ENCODE assay signal across 17 cellular contexts in genomic region chr5:23223846-23224245, GRCh38.
DNase-seq lines count a peak whose midpoint lies in the region; ATAC-seq and TF ChIP-seq lines count a peak whose summit lies in the region.
"Had no signal": no experiment of that assay in that cellular context is flagged by ENCODE, and none has a peak within 500 bp of the region (broad histone marks: within the 10 kb centered on the region; RNA-seq: fewer than 3 reads in every experiment).

No MANE protein-coding gene starts in this region.

- no peaks in the 10 kb centered on the region for H3K9me3 ChIP-seq in mammary epithelial cell (replicated peaks; ENCODE audit: insufficient read depth, low read length)
- H3K9me3 ChIP-seq: SJSA1 had no signal

- H4K20me1 ChIP-seq in mammary epithelial cell (ENCODE audit: insufficient read depth, low read length) = no peaks in the 10 kb centered on the region

- H3K4me1 Mint-ChIP-seq in activated naive CD4-positive, alpha-beta T cell treated with anti-CD3 and anti-CD28 coated beads for 36 hours (ENCODE audit: low read depth) = no peaks in the 10 kb centered on the region
- H3K4me1 Mint-ChIP-seq: CD4-positive, CD25-positive, alpha-beta regulatory T cell; IgD-negative memory B cell had no signal

- dilution Hi-C loops in mammary epithelial cell (cut with HindIII; ENCODE audit: low sequenced_read_pairs) = no loop called here

- H3K27me3 ChIP-seq in mammary epithelial cell (ENCODE audit: insufficient read depth, low read length) = no peaks in the 10 kb centered on the region
- H3K27me3 ChIP-seq: SJSA1 had no signal

- DNase-seq in HS-5 (ENCODE audit: low read depth) = peak; percentile 79
- peak; percentile 4 for DNase-seq in RWPE1 (ENCODE audit: low spot score)
- DNase-seq in mammary epithelial cell = peak; percentile 74
- peak; percentile 19 for DNase-seq in kidney tubule cell (ENCODE audit: low spot score)
- no peak for DNase-seq in activated naive CD4-positive, alpha-beta T cell treated with anti-CD3 and anti-CD28 coated beads for 36 hours
- DNase-seq in GM10266 (ENCODE audit: extremely low spot score) = no peak
- no peak for DNase-seq in NCI-H2029 treated with DMSO at 0.1 percent for 48 hours (lab: John Stamatoyannopoulos, UW)
- DNase-seq: ACHN; CD4-positive, CD25-positive, alpha-beta regulatory T cell; DMS79; NCI-H187 treated with DMSO at 0.1 percent for 48 hours; NCI-H446; NCI-H69; RPMI8226 had no signal

- H3K4me1 ChIP-seq in mammary epithelial cell (ENCODE audit: insufficient read depth, low read length) = peaks cover 10% of the 10 kb centered on the region
- H3K4me1 ChIP-seq: SJSA1 had no signal

- no peak overlapping the region for H3K4me3 ChIP-seq in mammary epithelial cell (replicated peaks in 1 of 3; ENCODE audit: insufficient read depth in 1 of 3, low read depth in 2 of 3, low read length in 3 of 3)
- H3K4me3 ChIP-seq: SJSA1 had no signal

- H3K27ac Mint-ChIP-seq in activated naive CD4-positive, alpha-beta T cell treated with anti-CD3 and anti-CD28 coated beads for 36 hours = no peak overlapping the region
- H3K27ac Mint-ChIP-seq: CD4-positive, CD25-positive, alpha-beta regulatory T cell; IgD-negative memory B cell had no signal

- H3K36me3 ChIP-seq in mammary epithelial cell (ENCODE audit: insufficient read depth, low read length) = no peaks in the 10 kb centered on the region
- H3K36me3 ChIP-seq: SJSA1 had no signal

- in situ Hi-C loops in mammary epithelial cell (cut with MboI; ENCODE audit: low sequenced_read_pairs in 2 of 2) = loop anchor here in 1 of 2 donors (25.0 kb wide), 1 partner anchor 513 kb away; no protein-coding TSS in a partner anchor

- no peaks in the 10 kb centered on the region for H3K27me3 Mint-ChIP-seq in activated naive CD4-positive, alpha-beta T cell treated with anti-CD3 and anti-CD28 coated beads for 36 hours (ENCODE audit: low read depth)
- H3K27me3 Mint-ChIP-seq: CD4-positive, CD25-positive, alpha-beta regulatory T cell; IgD-negative memory B cell had no signal

- no peak for TF ChIP-seq CTCF in RWPE1 (conservative IDR thresholded peaks at IDR 0.05; ENCODE audit: low read depth)
- TF ChIP-seq CTCF in mammary epithelial cell (conservative IDR thresholded peaks at IDR 0.05 in 1 of 2, IDR thresholded peaks at IDR 0.05 in 1 of 2; ENCODE audit: extremely low read depth in 1 of 2, insufficient read depth in 1 of 2, low read depth in 1 of 2, low read length in 2 of 2) = no peak
- no peak for TF ChIP-seq CTCF in GM10266 (IDR thresholded peaks at IDR 0.05; ENCODE audit: control insufficient read depth, insufficient read depth, low read depth, missing control alignments)

- H3K9me3 Mint-ChIP-seq in activated naive CD4-positive, alpha-beta T cell treated with anti-CD3 and anti-CD28 coated beads for 36 hours = peaks cover 4% of the 10 kb centered on the region

- intact Hi-C loops in mammary epithelial cell (cut with micrococcal nuclease) = no loop called here
- intact Hi-C loops in activated naive CD4-positive, alpha-beta T cell treated with anti-CD3 and anti-CD28 coated beads for 36 hours (cut with micrococcal nuclease) = no loop called here

- no peak for ATAC-seq in GM19351 (IDR thresholded peaks at IDR 0.05; ENCODE audit: unreplicated experiment)

- no peak overlapping the region for H2AFZ ChIP-seq in mammary epithelial cell (ENCODE audit: low read depth, low read length)

- no peak overlapping the region for H3K4me3 Mint-ChIP-seq in activated naive CD4-positive, alpha-beta T cell treated with anti-CD3 and anti-CD28 coated beads for 36 hours
- H3K4me3 Mint-ChIP-seq: CD4-positive, CD25-positive, alpha-beta regulatory T cell; IgD-negative memory B cell had no signal

- no peaks in the 10 kb centered on the region for H3K36me3 Mint-ChIP-seq in activated naive CD4-positive, alpha-beta T cell treated with anti-CD3 and anti-CD28 coated beads for 36 hours (ENCODE audit: low read depth)
- H3K36me3 Mint-ChIP-seq: CD4-positive, CD25-positive, alpha-beta regulatory T cell; IgD-negative memory B cell had no signal

- H3K27ac ChIP-seq in RWPE1 (no peak overlapping the region), mammary epithelial cell (ENCODE audit: insufficient read depth, low read depth, low read length) (no peak overlapping the region)
- H3K27ac ChIP-seq: SJSA1 had no signal

- H3K79me2 ChIP-seq in mammary epithelial cell (ENCODE audit: insufficient read depth, low read length) = no peaks in the 10 kb centered on the region

- BruUV-seq in mammary epithelial cell (replicated peaks; lab: Mats Ljungman, UMichigan) = no TSS peak

- no peak overlapping the region for H3K4me2 ChIP-seq in mammary epithelial cell (ENCODE audit: insufficient read depth, low read depth, low read length)

- no peak overlapping the region for H3K9ac ChIP-seq in mammary epithelial cell (ENCODE audit: insufficient read depth, low read length)

- POLR2A ChIA-PET in RWPE1 (lab: Yijun Ruan, JAX; ENCODE audit: low non-redundant PET) = no interaction called here

- CTCF ChIA-PET in RWPE1 (lab: Yijun Ruan, JAX) (interaction anchor here (0.5 to 2.1 kb wide), 4 partner anchors 15 to 1205 kb away, joined by 3 to 8 read pairs (median 5); no protein-coding TSS in a partner anchor), mammary epithelial cell (lab: Charles Lee; ENCODE audit: low non-redundant PET) (no interaction called here)
- CTCF ChIA-PET in activated naive CD4-positive, alpha-beta T cell treated with anti-CD3 and anti-CD28 coated beads for 36 hours (lab: Charles Lee) = no interaction called here

Comparison
In these comparisons a context has a peak if more than half of its experiments do, and no peak if none do; other contexts are left out.
1. DNase-seq: peak in HS-5 (single experiment), RWPE1 (single experiment), mammary epithelial cell (single experiment) and kidney tubule cell (single experiment); none in activated naive CD4-positive, alpha-beta T cell treated with anti-CD3 and anti-CD28 coated beads for 36 hours (single experiment), GM10266 (single experiment) and NCI-H2029 treated with DMSO at 0.1 percent for 48 hours (single experiment).